In the genomic region with DNA sequence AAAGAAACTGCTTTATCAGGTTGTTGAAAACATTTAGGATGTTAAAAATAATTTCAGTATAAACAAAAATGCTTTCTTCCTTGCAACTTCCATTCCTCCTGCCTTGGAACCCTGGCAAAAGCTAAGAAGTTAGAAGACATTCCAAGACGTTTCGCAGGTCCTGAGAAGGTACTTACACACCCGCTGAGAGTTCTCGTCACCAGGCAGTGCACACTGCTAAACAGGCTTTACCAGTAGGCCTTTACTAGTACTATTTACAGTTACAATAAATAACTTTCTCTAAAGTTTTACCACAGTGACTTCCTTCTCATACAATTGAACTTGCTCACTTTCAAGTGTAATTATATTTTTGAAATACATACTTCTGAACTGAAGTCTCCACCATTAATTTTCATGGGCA, we compare ENCODE assay signal across 22 cellular contexts.
DNase-seq lines count a peak whose midpoint lies in the region; ATAC-seq and TF ChIP-seq lines count a peak whose summit lies in the region.
"Had no signal": no experiment of that assay in that cellular context is flagged by ENCODE, and none has a peak within 500 bp of the region (broad histone marks: within the 10 kb centered on the region; RNA-seq: fewer than 3 reads in every experiment).

No MANE protein-coding gene starts in this region.

- ATAC-seq in esophagus mucosa (peak; percentile 62), lower lobe of right lung (peak; percentile 79 to 89), upper lobe of right lung (peak; percentile 66), HG02973 (IDR thresholded peaks at IDR 0.05; ENCODE audit: unreplicated experiment) (no peak)
- ATAC-seq: A549, GM12878 had no signal

- H3K36me3 ChIP-seq in lower lobe of right lung (no peaks in the 10 kb centered on the region), upper lobe of right lung (no peaks in the 10 kb centered on the region), BE2C (no peaks in the 10 kb centered on the region)

- H3K27ac ChIP-seq in lower lobe of right lung, result no peak overlapping the region
- H3K27ac ChIP-seq in upper lobe of right lung, result no peak overlapping the region
- H3K27ac ChIP-seq: A549, GM23248 had no signal

- TF ChIP-seq CTCF in LNCaP clone FGC (IDR thresholded peaks at IDR 0.05; ENCODE audit: control insufficient read depth, extremely low read depth, insufficient read depth) (no peak), lower lobe of right lung (IDR thresholded peaks at IDR 0.05) (no peak), upper lobe of right lung (IDR thresholded peaks at IDR 0.05) (no peak), BE2C (IDR thresholded peaks at IDR 0.05; ENCODE audit: low read depth, low read length) (no peak)

- no peaks in the 10 kb centered on the region for H3K27me3 ChIP-seq in lower lobe of right lung (ENCODE audit: low read depth)
- H3K27me3 ChIP-seq in upper lobe of right lung, result no peaks in the 10 kb centered on the region
- H3K27me3 ChIP-seq in BE2C, result no peaks in the 10 kb centered on the region

- DNase-seq in LNCaP clone FGC (ENCODE audit: low read depth), result peak; percentile 32
- DNase-seq in lower lobe of right lung, result no peak
- DNase-seq in upper lobe of right lung, result no peak
- no peak for DNase-seq in iPS-NIHi7 (ENCODE audit: extremely low spot score)
- DNase-seq in BE2C, result no peak
- DNase-seq: 8988T; ACHN; AML-193; C1 segment of cervical spinal cord; Calu3; CD4-positive, alpha-beta memory T cell; COR-L47; DMS53; EL; GDM1; GM23248; H7; HCEC 1CT had no signal

- H3K4me3 ChIP-seq in LNCaP clone FGC (ENCODE audit: low read depth, low read length), result no peak overlapping the region
- no peak overlapping the region for H3K4me3 ChIP-seq in lower lobe of right lung
- no peak overlapping the region for H3K4me3 ChIP-seq in upper lobe of right lung
- no peak overlapping the region for H3K4me3 ChIP-seq in BE2C (ENCODE audit: low read depth, low read length)
- H3K4me3 ChIP-seq: A549, GM12878, GM23248 had no signal

- H3K4me1 ChIP-seq in lower lobe of right lung (peaks cover 11% of the 10 kb centered on the region), upper lobe of right lung (no peaks in the 10 kb centered on the region), BE2C (no peaks in the 10 kb centered on the region)
- H3K4me1 ChIP-seq: A549 had no signal

- H3K9me3 ChIP-seq in lower lobe of right lung (no peaks in the 10 kb centered on the region), upper lobe of right lung (no peaks in the 10 kb centered on the region), BE2C (no peaks in the 10 kb centered on the region)
- H3K9me3 ChIP-seq: A549 had no signal

- intact Hi-C loops in lower lobe of right lung (cut with DNase I) (no loop called here), upper lobe of right lung (cut with DNase I) (no loop called here)
